In genomic region chr11:77637345-77638165, GRCh38 we compare ENCODE assay signal across 8 cellular contexts. TPM values are rescaled to one million over a fixed set of nuclear protein-coding genes. Genes with fewer than 3 reads are reported as not detected.
DNase-seq lines count a peak whose midpoint lies in the region; ATAC-seq and TF ChIP-seq lines count a peak whose summit lies in the region.

CLNS1A (minus strand) TSS chr11:77637794; CDS start chr11:77637714, 80 bp downstream.

- peak within 1 kb of the TSS; percentile 71 for H4K91ac ChIP-seq in trophoblast cell (ENCODE audit: low read depth, low read length)

- peaks cover 24% of the 10 kb centered on the region for H3K36me3 Mint-ChIP-seq in activated naive CD8-positive, alpha-beta T cell treated with anti-CD3 and anti-CD28 coated beads, Interleukin-2, amount 50 U/mL, for 24 hours (ENCODE audit: low read depth)

- H3K4ac ChIP-seq in trophoblast cell (ENCODE audit: low read depth, low read length) = peak within 1 kb of the TSS; percentile 72

- H4K8ac ChIP-seq in trophoblast cell (ENCODE audit: low read depth, low read length) = peak within 1 kb of the TSS; percentile 99

- H2BK120ac ChIP-seq in trophoblast cell (ENCODE audit: insufficient read depth, low read length, poor library complexity) = peak within 1 kb of the TSS; percentile 33

- no peak within 1 kb of the TSS for H3K18ac ChIP-seq in trophoblast cell (ENCODE audit: low read length)

- peak; percentile 95 for ATAC-seq in HG02642 (IDR thresholded peaks at IDR 0.05; ENCODE audit: poor library complexity, unreplicated experiment)
- peak; percentile 98 for ATAC-seq in activated naive CD8-positive, alpha-beta T cell treated with anti-CD3 and anti-CD28 coated beads, Interleukin-2, amount 50 U/mL, for 24 hours

- TF ChIP-seq POLR2A in transverse colon (IDR thresholded peaks at IDR 0.05) = peak; percentile 80

- H3K79me2 ChIP-seq in trophoblast cell (ENCODE audit: control insufficient read depth, insufficient read depth, low read length, poor library complexity) = peaks cover 2% of the 10 kb centered on the region

- H4K12ac ChIP-seq in trophoblast cell (ENCODE audit: low read depth, low read length) = peak within 1 kb of the TSS; percentile 96

- no peak for TF ChIP-seq CTCF in GM10266 (IDR thresholded peaks at IDR 0.05; ENCODE audit: control insufficient read depth, insufficient read depth, low read depth, missing control alignments)
- no peak for TF ChIP-seq CTCF in transverse colon (IDR thresholded peaks at IDR 0.05)

- H2AFZ ChIP-seq in trophoblast cell (ENCODE audit: insufficient read depth, low read length, poor library complexity) = peak within 1 kb of the TSS; percentile 81

- TF ChIP-seq EP300 in transverse colon (IDR thresholded peaks at IDR 0.05; ENCODE audit: low read depth) = no peak

- peak within 1 kb of the TSS; percentile 98 for H3K4me3 ChIP-seq in trophoblast cell (ENCODE audit: low read depth, low read length)
- H3K4me3 ChIP-seq in transverse colon = peak within 1 kb of the TSS; percentile 35 to 95 (median 78)

- peak within 1 kb of the TSS; percentile 95 for H3K27ac Mint-ChIP-seq in activated naive CD8-positive, alpha-beta T cell treated with anti-CD3 and anti-CD28 coated beads, Interleukin-2, amount 50 U/mL, for 24 hours

- peak within 1 kb of the TSS; percentile 87 for H3K4me3 Mint-ChIP-seq in activated naive CD8-positive, alpha-beta T cell treated with anti-CD3 and anti-CD28 coated beads, Interleukin-2, amount 50 U/mL, for 24 hours

- H3K27ac ChIP-seq in trophoblast cell (ENCODE audit: low read depth, low read length) (peak within 1 kb of the TSS; percentile 49), transverse colon (peak within 1 kb of the TSS; percentile 81 to 87 (median 83))

- H3K23ac ChIP-seq in trophoblast cell (ENCODE audit: low read length) = no peak within 1 kb of the TSS

- H3K4me1 ChIP-seq in trophoblast cell (ENCODE audit: control insufficient read depth in 1 of 2, insufficient read depth in 2 of 2, low read length in 2 of 2) (peaks cover 5 to 6% of the 10 kb centered on the region in 2 experiments), transverse colon (peaks cover 13 to 28% (median 16%) of the 10 kb centered on the region in 4 donors)

- peaks cover 4% of the 10 kb centered on the region for H3K9me3 Mint-ChIP-seq in activated naive CD8-positive, alpha-beta T cell treated with anti-CD3 and anti-CD28 coated beads, Interleukin-2, amount 50 U/mL, for 24 hours

- H3K14ac ChIP-seq in trophoblast cell (ENCODE audit: low read length) = peak within 1 kb of the TSS; percentile 84

- in situ Hi-C loops in transverse colon (cut with MboI; ENCODE audit: low pct_ligation_motif_present in 1 of 4, low pct_unique_long_range_greater_than_20kb in 1 of 4, low sequenced_read_pairs in 3 of 4) = no loop called here

- H3K36me3 ChIP-seq in trophoblast cell (ENCODE audit: control insufficient read depth in 1 of 2, insufficient read depth in 2 of 2, low read length in 2 of 2) (peaks cover 1 to 2% of the 10 kb centered on the region in 2 experiments), transverse colon (no peaks in the 10 kb centered on the region)

- no CpG with 5 or more reads among the region's 41 CpGs for WGBS in trophoblast cell (ENCODE audit: extremely low coverage, insufficient coverage, insufficient read length)
- WGBS in transverse colon (ENCODE audit: low coverage in 1 of 2), 2 donors = 0 to 1% methylated on average over 4 to 40 of the region's 41 CpGs

- H3K4me1 Mint-ChIP-seq in activated naive CD8-positive, alpha-beta T cell treated with anti-CD3 and anti-CD28 coated beads, Interleukin-2, amount 50 U/mL, for 24 hours = peaks cover 44% of the 10 kb centered on the region

- H2BK12ac ChIP-seq in trophoblast cell (ENCODE audit: low read length) = no peak within 1 kb of the TSS

- peaks cover 9% of the 10 kb centered on the region for H3K79me1 ChIP-seq in trophoblast cell (ENCODE audit: low read length)

- H3K9ac ChIP-seq in trophoblast cell (ENCODE audit: low read length) = peak within 1 kb of the TSS; percentile 97

- H3K9me3 ChIP-seq in trophoblast cell (ENCODE audit: insufficient read depth, low read depth, low read length) (peaks cover 1% of the 10 kb centered on the region), transverse colon (no peaks in the 10 kb centered on the region)

- peak within 1 kb of the TSS; percentile 66 for H2AK5ac ChIP-seq in trophoblast cell (ENCODE audit: low read length)

- intact Hi-C loops in cardiac septum (cut with DNase I) (loop anchor here (2.0 to 10.0 kb wide), 2 partner anchors 181 to 357 kb away; partner anchors contain the start of gene INTS4), transverse colon (cut with DNase I; ENCODE audit: low total_unique reads) (no loop called here)

- peak within 1 kb of the TSS; percentile 94 for H3K4me2 ChIP-seq in trophoblast cell (ENCODE audit: low read length)

- H3K27me3 Mint-ChIP-seq in activated naive CD8-positive, alpha-beta T cell treated with anti-CD3 and anti-CD28 coated beads, Interleukin-2, amount 50 U/mL, for 24 hours = no peaks in the 10 kb centered on the region

- peak within 1 kb of the TSS; percentile 66 for H2BK5ac ChIP-seq in trophoblast cell (ENCODE audit: low read depth, low read length, poor library complexity)

- no peaks in the 10 kb centered on the region for H3K27me3 ChIP-seq in trophoblast cell (ENCODE audit: insufficient read depth, low read length)
- no peaks in the 10 kb centered on the region for H3K27me3 ChIP-seq in transverse colon

- DNase-seq in GM10266 (ENCODE audit: extremely low spot score) (peak; percentile 73), NCI-H1105 treated with DMSO at 0.1 percent for 48 hours (lab: John Stamatoyannopoulos, UW) (peak; percentile 93), SW 1271 (lab: John Stamatoyannopoulos, UW) (peak; percentile 78 to 95), cardiac septum (ENCODE audit: low spot score) (peak; percentile 94), trophoblast cell (peak; percentile 75 to 84), transverse colon (peak; percentile 87)
- DNase-seq in activated naive CD8-positive, alpha-beta T cell treated with anti-CD3 and anti-CD28 coated beads, Interleukin-2, amount 50 U/mL, for 24 hours = peak; percentile 82

RNA-seq across cellular contexts. Expression of gene CLNS1A, which starts in this region (rescaled TPM):
- 71.7 TPM for total RNA-seq in cardiac septum
- polyA plus RNA-seq in trophoblast cell (2013) = 39.1 and 39.6 TPM in 2 replicates
- 10 to 100 TPM in 3 of 4 donors, 1 to 10 TPM in 1; 9.4 to 96.3 (median 60.6) TPM for total RNA-seq in transverse colon

Comparison
In these comparisons a context has a peak if more than half of its experiments do, and no peak if none do; other contexts are left out.
1. Peak in every context shown above with its lines: DNase-seq, ATAC-seq, H3K4me3 ChIP-seq and H3K27ac ChIP-seq.